ENCODE assay signal across 1 cellular context in the genomic region with DNA sequence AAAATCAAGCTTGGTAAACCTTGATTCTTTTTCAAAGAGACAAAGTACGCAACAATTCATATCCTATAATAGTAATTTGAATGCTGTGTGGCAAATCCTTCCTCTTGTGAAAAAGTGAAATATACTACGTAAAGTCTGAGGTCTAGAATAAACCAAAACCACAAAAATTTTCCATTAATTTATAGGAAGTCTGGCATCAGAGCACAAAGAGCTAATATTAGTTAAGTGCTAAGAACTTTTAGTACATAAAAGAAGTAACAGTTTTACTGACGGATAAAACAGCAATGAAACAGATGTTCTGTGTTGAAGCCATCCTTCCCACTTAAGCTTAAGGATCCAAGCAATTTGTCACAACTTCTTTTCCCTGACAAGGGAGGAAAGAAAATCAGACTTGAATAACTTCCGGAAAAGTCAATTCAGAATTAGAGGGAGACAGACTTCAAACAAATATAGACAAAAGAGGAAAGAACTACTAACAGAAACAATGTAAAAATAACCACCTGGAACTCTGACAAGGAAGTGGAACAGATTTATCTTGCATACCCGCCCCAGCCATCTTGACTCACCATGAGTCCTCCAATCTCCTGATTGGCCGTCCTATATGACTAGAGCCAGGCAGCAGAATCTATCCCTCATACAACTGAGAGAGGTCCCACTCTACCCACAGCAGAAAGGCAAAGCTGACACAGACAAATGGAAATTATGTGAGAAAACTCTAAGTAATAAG.
TF ChIP-seq lines count a peak whose summit lies in the region.

No MANE protein-coding gene starts in this region.

TF ChIP-seq in H1, 55 proteins besides CTCF, POLR2A, EP300 and RAD21 (continued from another document):
- TF ChIP-seq, protein P1, sequence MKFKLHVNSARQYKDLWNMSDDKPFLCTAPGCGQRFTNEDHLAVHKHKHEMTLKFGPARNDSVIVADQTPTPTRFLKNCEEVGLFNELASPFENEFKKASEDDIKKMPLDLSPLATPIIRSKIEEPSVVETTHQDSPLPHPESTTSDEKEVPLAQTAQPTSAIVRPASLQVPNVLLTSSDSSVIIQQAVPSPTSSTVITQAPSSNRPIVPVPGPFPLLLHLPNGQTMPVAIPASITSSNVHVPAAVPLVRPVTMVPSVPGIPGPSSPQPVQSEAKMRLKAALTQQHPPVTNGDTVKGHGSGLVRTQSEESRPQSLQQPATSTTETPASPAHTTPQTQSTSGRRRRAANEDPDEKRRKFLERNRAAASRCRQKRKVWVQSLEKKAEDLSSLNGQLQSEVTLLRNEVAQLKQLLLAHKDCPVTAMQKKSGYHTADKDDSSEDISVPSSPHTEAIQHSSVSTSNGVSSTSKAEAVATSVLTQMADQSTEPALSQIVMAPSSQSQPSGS (IDR thresholded peaks at IDR 0.05; ENCODE audit: low read length) = no peak
- no peak for TF ChIP-seq NANOG (IDR thresholded peaks at IDR 0.05; ENCODE audit: insufficient read depth, low read depth, low read length, poor library complexity, severe bottlenecking)
- TF ChIP-seq POLR2AphosphoS5 (IDR thresholded peaks at IDR 0.05; ENCODE audit: low read depth, low read length) = no peak
- TF ChIP-seq ZNF274 (IDR thresholded peaks at IDR 0.05; ENCODE audit: borderline replicate concordance, extremely low read depth, low read length) = no peak
- no peak for TF ChIP-seq FOSL1 (IDR thresholded peaks at IDR 0.05; ENCODE audit: insufficient read depth, low read depth, low read length)
